19 cellular contexts compared by ENCODE assay signal in the genomic region with DNA sequence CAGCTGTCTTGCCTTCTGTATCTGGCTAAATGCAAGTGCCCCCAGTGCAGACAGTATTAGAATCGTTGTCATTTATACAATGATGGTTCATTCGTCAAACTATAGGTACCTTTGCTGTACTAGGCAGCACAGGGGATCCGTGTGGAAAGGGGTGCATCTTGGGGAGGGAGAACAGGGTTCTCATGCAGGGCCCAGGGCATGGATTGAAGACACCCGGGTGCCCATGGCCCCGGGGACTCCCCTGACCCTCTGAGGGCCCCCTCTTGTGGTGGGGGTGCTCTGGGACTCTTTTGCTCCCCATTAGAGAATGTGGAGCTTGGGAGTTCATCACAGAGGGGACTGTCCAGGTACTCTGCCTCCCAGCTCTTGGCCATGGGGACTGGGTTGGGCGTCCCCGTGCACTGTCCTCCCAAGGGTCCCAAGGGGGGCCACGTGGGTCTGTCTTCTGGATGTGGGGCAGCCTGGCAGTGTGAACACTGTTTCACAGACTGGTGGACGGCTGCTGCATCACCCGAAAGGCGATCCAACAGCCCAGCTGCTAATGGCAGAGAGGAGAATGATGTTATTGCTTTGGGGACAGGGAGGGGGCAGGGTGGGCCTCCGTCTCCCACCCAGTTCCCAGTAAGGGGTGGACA.
"Had no signal": no experiment of that assay in that cellular context is flagged by ENCODE, and none has a peak within 500 bp of the region (broad histone marks: within the 10 kb centered on the region; RNA-seq: fewer than 3 reads in every experiment).

No MANE protein-coding gene starts in this region.

- DNase-seq: activated CD4-positive, alpha-beta memory T cell treated with anti-CD3 and anti-CD28 coated beads, Interleukin-2, amount 10 ng/mL, durations not matched to agents 7 days and 5 days; activated CD4-positive, alpha-beta T cell treated with anti-CD3 and anti-CD28 coated beads, Interleukin-2, amount 10 ng/mL, durations not matched to agents 24 days and 14 days; activated effector memory CD4-positive, alpha-beta T cell treated with anti-CD3 and anti-CD28 coated beads, Interleukin-2, amount 50 U/mL, for 16 hours; activated naive CD4-positive, alpha-beta T cell treated with anti-CD3 and anti-CD28 coated beads, Interleukin-2, amount 10 ng/mL, durations not matched to agents 7 days and 5 days; activated T-cell treated with anti-CD3 and anti-CD28 coated beads, Interleukin-2, amount 50 U/mL, for 72 hours; amygdala; dermis blood vessel endothelial cell; effector CD8-positive, alpha-beta T cell; erythroblast; foreskin keratinocyte; immature natural killer cell; kidney glomerular epithelial cell; nucleus accumbens; stimulated activated CD4-positive, alpha-beta T cell treated with anti-CD3 and anti-CD28 coated beads, Interleukin-12 subunit alpha, Interleukin-12 subunit beta, amount 100 ng/mL, for 4 hours; stimulated activated CD4-positive, alpha-beta T cell treated with anti-CD3 and anti-CD28 coated beads, Interleukin-4, amount 100 ng/mL, for 4 hours had no signal

- H2AFZ ChIP-seq: hepatocyte had no signal

- H3K4me2 ChIP-seq: hepatocyte had no signal

- H3K9me3 ChIP-seq: tibial nerve had no signal

- H3K4me3 ChIP-seq: cardiac muscle cell, hepatocyte, tibial nerve had no signal

- H3K36me3 ChIP-seq: cardiac muscle cell, tibial nerve had no signal

- H3K27ac ChIP-seq: cardiac muscle cell, foreskin keratinocyte, hepatocyte, tibial nerve had no signal

- H3K79me2 ChIP-seq: hepatocyte had no signal

- H3K4me1 ChIP-seq: foreskin keratinocyte had no signal

- H3K27me3 ChIP-seq: cardiac muscle cell, hepatocyte, tibial nerve had no signal

- ATAC-seq: activated CD4-positive, CD25-positive, alpha-beta regulatory T cell treated with anti-CD3 and anti-CD28 coated beads, Interleukin-2, amount 50 U/mL, for 24 hours; activated T-cell treated with anti-CD3 and anti-CD28 coated beads, Interleukin-2, amount 50 U/mL, for 72 hours; foreskin keratinocyte had no signal
